20 cellular contexts compared by ENCODE assay signal in the genomic region with DNA sequence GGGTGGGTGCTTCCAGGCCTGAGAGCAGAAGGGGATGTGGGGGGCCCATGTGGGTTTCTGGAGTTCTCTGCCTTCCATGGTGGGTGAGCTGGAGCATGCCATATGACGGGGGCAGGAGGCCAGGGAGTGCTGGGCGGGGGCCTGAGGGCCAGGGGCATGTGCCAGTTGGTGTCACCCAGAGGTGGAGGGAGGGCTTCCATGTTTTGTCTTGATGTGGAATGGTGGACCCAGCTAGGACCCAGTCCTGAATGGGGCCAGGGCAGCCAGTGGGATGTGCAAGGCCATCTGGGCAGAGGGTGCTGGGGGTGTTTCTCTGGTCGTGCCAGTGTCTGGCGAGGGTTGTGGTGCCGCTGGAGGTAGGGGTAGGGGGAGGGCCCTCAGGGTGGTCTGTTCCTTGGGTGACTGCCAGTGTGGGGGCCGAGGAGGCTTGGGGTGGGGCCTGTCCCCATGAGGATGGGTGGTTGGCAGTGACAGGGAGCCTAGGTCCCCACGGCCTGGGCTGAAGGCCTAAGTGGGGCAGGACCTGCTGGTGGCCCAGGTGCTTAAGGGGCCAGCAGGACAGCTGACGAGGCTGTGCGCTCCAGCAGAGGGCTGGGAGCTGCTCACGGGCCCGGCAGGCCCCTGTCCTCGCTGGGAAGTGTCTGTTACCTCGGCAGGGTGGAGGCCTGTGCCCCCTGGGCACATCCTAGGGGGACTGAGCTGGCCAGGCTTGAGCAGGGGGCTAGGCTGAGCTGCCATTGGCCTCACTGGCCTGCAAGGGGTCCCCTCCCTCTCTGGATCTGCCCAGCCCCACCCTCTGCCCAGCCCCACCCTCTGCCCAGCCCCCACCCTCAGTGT. TPM values are rescaled to one million over a fixed set of nuclear protein-coding genes. Genes with fewer than 3 reads are reported as not detected.
A peak's percentile ranks its signal among the peaks of the same experiment; 100 is the strongest.
DNase-seq lines count a peak whose midpoint lies in the region; ATAC-seq, FAIRE-seq and TF ChIP-seq lines count a peak whose summit lies in the region.
"Had no signal": no experiment of that assay in that cellular context is flagged by ENCODE, and none has a peak within 500 bp of the region (broad histone marks: within the 10 kb centered on the region; RNA-seq: fewer than 3 reads in every experiment).

No MANE protein-coding gene starts in this region.

- H3K27ac Mint-ChIP-seq in GM23338: no peak overlapping the region

- ATAC-seq in body of pancreas: no peak
- ATAC-seq in pancreas: no peak
- no peak; the same call in 2 of the 3 replicates for ATAC-seq in GM23338

- 79 to 100% methylated on average over 3 to 13 of the region's 13 CpGs for WGBS in body of pancreas, 2 donors
- 85 to 86% methylated on average over 13 of the region's 13 CpGs for WGBS in pancreas, 2 donors
- 81% methylated on average over 12 of the region's 13 CpGs for WGBS in prostate gland

- no peak overlapping the region for H2AFZ ChIP-seq in GM23338

- H3K4me3 ChIP-seq in GM06990 (replicated peaks; ENCODE audit: low read depth, low read length): no peak overlapping the region
- no peak overlapping the region for H3K4me3 ChIP-seq in body of pancreas
- no peak overlapping the region for H3K4me3 ChIP-seq in pancreas
- no peak overlapping the region for H3K4me3 ChIP-seq in GM23338
- no peak overlapping the region for H3K4me3 ChIP-seq in prostate gland
- H3K4me3 ChIP-seq: testis had no signal

- H4K20me1 ChIP-seq in GM23338 (replicated peaks; ENCODE audit: insufficient read depth): no peaks in the 10 kb centered on the region

- H3K9me3 Mint-ChIP-seq in GM23338: no peaks in the 10 kb centered on the region

- DNase-seq in activated CD8-positive, alpha-beta memory T cell treated with anti-CD3 and anti-CD28 coated beads for 24 hours: peak; percentile 54
- DNase-seq in activated CD8-positive, alpha-beta memory T cell treated with anti-CD3 and anti-CD28 coated beads, Interleukin-2, amount 50 U/mL, for 48 hours: no peak
- DNase-seq in GM06990 (ENCODE audit: extremely low read depth, insufficient read length) (peak; percentile 6), body of pancreas (peak; percentile 1 to 20 (median 8)), pancreas (peak in 5 of 6 donors; percentile 17 to 79 (median 53)), GM23338 (ENCODE audit: low spot score) (no peak), prostate gland (ENCODE audit: low spot score) (no peak), cerebellar nuclear complex (lab: John Stamatoyannopoulos, UW) (no peak)
- DNase-seq: CD4-positive, CD25-positive, alpha-beta regulatory T cell; erythroblast; Karpas-422; NCI-H1417; NCI-H748 treated with DMSO at 0.1 percent for 48 hours; nucleus accumbens; small intestine; testis had no signal

- H3K27me3 ChIP-seq in GM06990 (replicated peaks; ENCODE audit: control insufficient read depth, insufficient read depth, low read length) (no peaks in the 10 kb centered on the region; the same call in 1 of the 2 replicates), body of pancreas (no peaks in the 10 kb centered on the region), pancreas (no peaks in the 10 kb centered on the region), GM23338 (ENCODE audit: insufficient read depth) (no peaks in the 10 kb centered on the region), prostate gland (replicated peaks; ENCODE audit: insufficient read depth) (no peaks in the 10 kb centered on the region)
- H3K27me3 ChIP-seq: testis had no signal

- no peaks in the 10 kb centered on the region for H3K79me2 ChIP-seq in GM23338 (replicated peaks; ENCODE audit: insufficient read depth)

- no peak for TF ChIP-seq POLR2A in body of pancreas (IDR thresholded peaks at IDR 0.05)
- no peak for TF ChIP-seq POLR2A in prostate gland (IDR thresholded peaks at IDR 0.05)

- TF ChIP-seq CTCF in GM06990 (IDR thresholded peaks at IDR 0.05; ENCODE audit: insufficient read depth, low read length, poor library complexity, severe bottlenecking) (no peak), body of pancreas (IDR thresholded peaks at IDR 0.05) (no peak), pancreas (IDR thresholded peaks at IDR 0.05) (no peak), GM23338 (conservative IDR thresholded peaks at IDR 0.05; ENCODE audit: low read depth in 2 of 2) (no peak), prostate gland (IDR thresholded peaks at IDR 0.05) (no peak)

- H3K27me3 Mint-ChIP-seq in GM23338 (ENCODE audit: insufficient read depth, low read depth, poor library complexity): peaks cover 7% of the 10 kb centered on the region

- intact Hi-C loops in body of pancreas (cut with DNase I): no loop called here
- intact Hi-C loops in pancreas (cut with DNase I): no loop called here
- intact Hi-C loops in prostate gland (cut with DNase I): no loop called here

- no peaks in the 10 kb centered on the region for H3K36me3 Mint-ChIP-seq in GM23338 (ENCODE audit: low read depth)
- H3K36me3 Mint-ChIP-seq: CD4-positive, CD25-positive, alpha-beta regulatory T cell had no signal

- no peak for FAIRE-seq in pancreas (lab: Jason Lieb, UNC)
- FAIRE-seq: bronchial epithelial cell, frontal cortex, small intestine had no signal

- peaks cover 27% of the 10 kb centered on the region for H3K4me1 ChIP-seq in body of pancreas
- peaks cover 8 to 11% (median 9%) of the 10 kb centered on the region in 3 donors for H3K4me1 ChIP-seq in pancreas
- no peaks in the 10 kb centered on the region for H3K4me1 ChIP-seq in GM23338 (ENCODE audit: insufficient read depth)
- no peaks in the 10 kb centered on the region for H3K4me1 ChIP-seq in prostate gland (replicated peaks)

- H3F3A ChIP-seq in GM23338 (replicated peaks; ENCODE audit: low read depth): no peaks in the 10 kb centered on the region

- H3K4me3 Mint-ChIP-seq in GM23338: no peak overlapping the region
- H3K4me3 Mint-ChIP-seq: CD4-positive, CD25-positive, alpha-beta regulatory T cell had no signal

- H3K4me1 Mint-ChIP-seq in GM23338: peaks cover 7% of the 10 kb centered on the region; the same call in 2 of the 3 replicates

- no peak overlapping the region for H3K4me2 ChIP-seq in GM23338

- H3K36me3 ChIP-seq in GM06990 (ENCODE audit: control insufficient read depth, insufficient read depth, low read length): no peaks in the 10 kb centered on the region
- peaks cover 0 to 4% of the 10 kb centered on the region in 2 donors for H3K36me3 ChIP-seq in body of pancreas (replicated peaks in 1 of 2; ENCODE audit: insufficient read depth in 1 of 2, low read depth in 2 of 2)
- H3K36me3 ChIP-seq in pancreas: peaks cover 0 to 16% (median 5%) of the 10 kb centered on the region in 3 donors
- H3K36me3 ChIP-seq in GM23338 (ENCODE audit: insufficient read depth): no peaks in the 10 kb centered on the region
- H3K36me3 ChIP-seq in prostate gland: no peaks in the 10 kb centered on the region

- H3K27ac ChIP-seq in body of pancreas: no peak overlapping the region
- H3K27ac ChIP-seq in pancreas: no peak overlapping the region
- H3K27ac ChIP-seq in GM23338 (ENCODE audit: low read depth): no peak overlapping the region
- H3K27ac ChIP-seq in prostate gland: no peak overlapping the region
- H3K27ac ChIP-seq: testis had no signal

- H3K9me3 ChIP-seq in body of pancreas: no peaks in the 10 kb centered on the region
- H3K9me3 ChIP-seq in pancreas: no peaks in the 10 kb centered on the region
- H3K9me3 ChIP-seq in prostate gland: no peaks in the 10 kb centered on the region
- H3K9me3 ChIP-seq: testis had no signal

- H3K9me2 ChIP-seq in GM23338 (ENCODE audit: insufficient read depth): no peaks in the 10 kb centered on the region

TF ChIP-seq in GM23338, 12 proteins besides CTCF, POLR2A, EP300 and RAD21 (continues in another document):
- TF ChIP-seq CREB1 (CRISPR knock-in tag; IDR thresholded peaks at IDR 0.05; ENCODE audit: low read depth) (no peak), NANOG (IDR thresholded peaks at IDR 0.05; ENCODE audit: borderline replicate concordance) (no peak), ZNF114 (CRISPR knock-in tag; IDR thresholded peaks at IDR 0.05) (no peak), POLR2AphosphoS5 (IDR thresholded peaks at IDR 0.05; ENCODE audit: low read depth) (no peak), ZNF331 (CRISPR knock-in tag; IDR thresholded peaks at IDR 0.05; ENCODE audit: low read depth) (no peak), EZH2phosphoT487 (IDR thresholded peaks at IDR 0.05; ENCODE audit: unreplicated experiment) (no peak), EZH2 (IDR thresholded peaks at IDR 0.05; ENCODE audit: low read depth, unreplicated experiment) (no peak)
- TF ChIP-seq, protein P1, sequence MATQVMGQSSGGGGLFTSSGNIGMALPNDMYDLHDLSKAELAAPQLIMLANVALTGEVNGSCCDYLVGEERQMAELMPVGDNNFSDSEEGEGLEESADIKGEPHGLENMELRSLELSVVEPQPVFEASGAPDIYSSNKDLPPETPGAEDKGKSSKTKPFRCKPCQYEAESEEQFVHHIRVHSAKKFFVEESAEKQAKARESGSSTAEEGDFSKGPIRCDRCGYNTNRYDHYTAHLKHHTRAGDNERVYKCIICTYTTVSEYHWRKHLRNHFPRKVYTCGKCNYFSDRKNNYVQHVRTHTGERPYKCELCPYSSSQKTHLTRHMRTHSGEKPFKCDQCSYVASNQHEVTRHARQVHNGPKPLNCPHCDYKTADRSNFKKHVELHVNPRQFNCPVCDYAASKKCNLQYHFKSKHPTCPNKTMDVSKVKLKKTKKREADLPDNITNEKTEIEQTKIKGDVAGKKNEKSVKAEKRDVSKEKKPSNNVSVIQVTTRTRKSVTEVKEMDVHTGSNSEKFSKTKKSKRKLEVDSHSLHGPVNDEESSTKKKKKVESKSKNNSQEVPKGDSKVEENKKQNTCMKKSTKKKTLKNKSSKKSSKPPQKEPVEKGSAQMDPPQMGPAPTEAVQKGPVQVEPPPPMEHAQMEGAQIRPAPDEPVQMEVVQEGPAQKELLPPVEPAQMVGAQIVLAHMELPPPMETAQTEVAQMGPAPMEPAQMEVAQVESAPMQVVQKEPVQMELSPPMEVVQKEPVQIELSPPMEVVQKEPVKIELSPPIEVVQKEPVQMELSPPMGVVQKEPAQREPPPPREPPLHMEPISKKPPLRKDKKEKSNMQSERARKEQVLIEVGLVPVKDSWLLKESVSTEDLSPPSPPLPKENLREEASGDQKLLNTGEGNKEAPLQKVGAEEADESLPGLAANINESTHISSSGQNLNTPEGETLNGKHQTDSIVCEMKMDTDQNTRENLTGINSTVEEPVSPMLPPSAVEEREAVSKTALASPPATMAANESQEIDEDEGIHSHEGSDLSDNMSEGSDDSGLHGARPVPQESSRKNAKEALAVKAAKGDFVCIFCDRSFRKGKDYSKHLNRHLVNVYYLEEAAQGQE (IDR thresholded peaks at IDR 0.05; ENCODE audit: unreplicated experiment): no peak

RNA-seq across cellular contexts. Expression of a gene that starts 26.8 kb away (rescaled TPM):
- 10 to 100 TPM; 23.6 to 41.9 TPM for total RNA-seq in body of pancreas
- total RNA-seq in pancreas: 10 to 100 TPM; 17.7 to 26.3 (median 21.9) TPM
- polyA plus RNA-seq in pancreas: 10 to 100 TPM; 19.1 to 43.8 TPM
- total RNA-seq in GM23338 (2014; rRNA removed; shearing (Covaris generic)): 31.3 and 37.1 TPM in 2 replicates
- 4.6 and 5.3 TPM in 2 replicates for polyA plus RNA-seq in GM23338 (2016; fragmentation: Nextera tagmentation; extraction: Ambion mirVana)
- 10 to 100 TPM; 29.1 to 81.2 TPM for total RNA-seq in prostate gland

RNA-seq across cellular contexts. Expression of a gene that starts 32.8 kb away (rescaled TPM):
- total RNA-seq in body of pancreas: not detected
- 10 to 100 TPM in 1 of 6 donors, 1 to 10 TPM in 2, under 1 TPM in 3; 0.19 to 12.5 (median 0.91) TPM for total RNA-seq in pancreas
- under 1 TPM; 0.49 to 0.52 TPM for polyA plus RNA-seq in pancreas
- 0.08 TPM in 1 of 2 replicates, not detected in the other for total RNA-seq in GM23338 (2014; rRNA removed; shearing (Covaris generic))
- polyA plus RNA-seq in GM23338 (2016; fragmentation: Nextera tagmentation; extraction: Ambion mirVana): 0.21 TPM in 1 of 2 replicates, not detected in the other
- 1 to 10 TPM; 1.2 to 5.4 TPM for total RNA-seq in prostate gland
- total RNA-seq: A172; bronchial epithelial cell; CD4-positive, CD25-positive, alpha-beta regulatory T cell; dermis microvascular lymphatic vessel endothelial cell had no signal

Comparison
In these comparisons a context has a peak if more than half of its experiments do, and no peak if none do; other contexts are left out.
1. DNase-seq: peak in activated CD8-positive, alpha-beta memory T cell treated with anti-CD3 and anti-CD28 coated beads for 24 hours (single experiment), GM06990 (single experiment), body of pancreas (4 of 4) and pancreas (5 of 6); none in activated CD8-positive, alpha-beta memory T cell treated with anti-CD3 and anti-CD28 coated beads, Interleukin-2, amount 50 U/mL, for 48 hours (single experiment), GM23338 (single experiment), prostate gland (single experiment) and cerebellar nuclear complex (0 of 2).